In the genomic region with DNA sequence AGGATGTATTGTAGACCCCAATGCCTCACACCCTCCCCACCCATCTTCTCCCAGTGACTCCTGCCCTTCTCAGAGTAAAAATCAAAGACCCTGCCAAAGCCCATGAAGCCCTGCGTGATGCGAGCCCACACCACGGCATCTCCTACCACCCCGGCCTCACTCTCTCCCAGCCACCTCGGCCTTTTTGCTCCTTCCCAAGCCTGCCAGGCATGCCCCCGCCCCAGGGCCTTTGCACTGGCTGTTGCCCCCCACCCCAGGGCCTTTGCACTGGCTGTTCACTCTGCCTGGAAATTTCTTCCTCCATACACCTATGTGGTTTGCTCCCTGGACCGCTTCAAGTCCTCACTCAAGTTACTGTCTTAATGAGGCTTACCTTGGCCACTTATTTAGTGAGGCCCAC, we compare ENCODE assay signal across 11 cellular contexts. TPM values are rescaled to one million over a fixed set of nuclear protein-coding genes. Genes with fewer than 3 reads are reported as not detected.
"Had no signal": no experiment of that assay in that cellular context is flagged by ENCODE, and none has a peak within 500 bp of the region (broad histone marks: within the 10 kb centered on the region; RNA-seq: fewer than 3 reads in every experiment).

No MANE protein-coding gene starts in this region.

- H3K36me3 Mint-ChIP-seq: IgD-negative memory B cell had no signal

- H3K9me3 Mint-ChIP-seq: HFFc6 had no signal

- H3K27ac ChIP-seq: HL-60 had no signal

- H3K4me3 Mint-ChIP-seq: GM23338, H9, HFFc6 had no signal

- DNase-seq: H9, HCEC 1CT, HFFc6, KBM-7 had no signal

- FAIRE-seq: H1, H54, HepG2 had no signal

- H3K4me3 ChIP-seq: GM23338 had no signal

- H3K27ac Mint-ChIP-seq: GM23338, H9, HFFc6, IgD-negative memory B cell had no signal

RNA-seq across cellular contexts. Expression of a gene that starts 5.0 kb away (rescaled TPM):
- total RNA-seq: HepG2, HFFc6, HT1080 had no signal
- polyA plus RNA-seq: HepG2 had no signal
